In genomic region chr17:28842282-28843012, GRCh38 we compare ENCODE assay signal across 8 cellular contexts. TPM values are rescaled to one million over a fixed set of nuclear protein-coding genes. Genes with fewer than 3 reads are reported as not detected.
DNase-seq lines count a peak whose midpoint lies in the region; ATAC-seq and TF ChIP-seq lines count a peak whose summit lies in the region.

FAM222B (minus strand) TSS chr17:28842790; CDS start chr17:28766667, 76,123 bp downstream.

- H3K4me1 Mint-ChIP-seq in CD14-positive monocyte (peaks cover 17% of the 10 kb centered on the region), endodermal cell (peaks cover 8% of the 10 kb centered on the region)
- peaks cover 21% of the 10 kb centered on the region for H3K4me1 Mint-ChIP-seq in activated CD8-positive, alpha-beta memory T cell treated with anti-CD3 and anti-CD28 coated beads, Interleukin-2, amount 10 ng/mL, durations not matched to agents 7 days and 5 days

- H2AK5ac ChIP-seq in mesendoderm (ENCODE audit: low read length) = no peak within 1 kb of the TSS

- H3K27ac ChIP-seq in endodermal cell (ENCODE audit: low read depth, low read length) (peak within 1 kb of the TSS; percentile 29), mesendoderm (ENCODE audit: low read depth, low read length) (peak within 1 kb of the TSS; percentile 65)

- no peak for TF ChIP-seq CTCF in CD14-positive monocyte (IDR thresholded peaks at IDR 0.05)
- no peak for TF ChIP-seq CTCF in endodermal cell (conservative IDR thresholded peaks at IDR 0.05)

- no peaks in the 10 kb centered on the region for H3K27me3 Mint-ChIP-seq in CD14-positive monocyte (ENCODE audit: low read depth in 3 of 3)
- no peaks in the 10 kb centered on the region for H3K27me3 Mint-ChIP-seq in activated CD8-positive, alpha-beta memory T cell treated with anti-CD3 and anti-CD28 coated beads, Interleukin-2, amount 10 ng/mL, durations not matched to agents 7 days and 5 days
- H3K27me3 Mint-ChIP-seq in endodermal cell (ENCODE audit: insufficient read depth) = no peaks in the 10 kb centered on the region

- H3K9ac ChIP-seq in NT2/D1 (ENCODE audit: insufficient read length, low read depth) (peak within 1 kb of the TSS; percentile 94), endodermal cell (ENCODE audit: extremely low read depth, low read length, poor library complexity, severe bottlenecking) (peak within 1 kb of the TSS; percentile 52), mesendoderm (ENCODE audit: low read length) (peak within 1 kb of the TSS; percentile 95)

- H3K23ac ChIP-seq in mesendoderm (ENCODE audit: low read length) = no peak within 1 kb of the TSS

- peak within 1 kb of the TSS; percentile 93 for H3K4me3 ChIP-seq in NT2/D1 (ENCODE audit: insufficient read length, low read depth)
- peak within 1 kb of the TSS; percentile 88 for H3K4me3 ChIP-seq in endodermal cell (ENCODE audit: low read length)
- H3K4me3 ChIP-seq in mesendoderm (ENCODE audit: low read length) = peak within 1 kb of the TSS; percentile 93

- H3K9me3 ChIP-seq in NT2/D1 (ENCODE audit: insufficient read depth, low read length) (no peaks in the 10 kb centered on the region), endodermal cell (ENCODE audit: control insufficient read depth, low read length) (no peaks in the 10 kb centered on the region)

- H3K18ac ChIP-seq in mesendoderm (ENCODE audit: low read length) = peak within 1 kb of the TSS; percentile 39

- no peaks in the 10 kb centered on the region for H3K4me1 ChIP-seq in NT2/D1 (ENCODE audit: insufficient read depth, insufficient read length)
- no peaks in the 10 kb centered on the region for H3K4me1 ChIP-seq in endodermal cell (ENCODE audit: control insufficient read depth, insufficient read depth, low read length)
- peaks cover 2% of the 10 kb centered on the region for H3K4me1 ChIP-seq in mesendoderm (ENCODE audit: control insufficient read depth, low read depth, low read length)

- CTCF ChIA-PET in activated CD8-positive, alpha-beta memory T cell treated with anti-CD3 and anti-CD28 coated beads, Interleukin-2, amount 10 ng/mL, durations not matched to agents 7 days and 5 days (lab: Charles Lee) = interaction anchor here (0.6 to 5.4 kb wide), 21 partner anchors 11 to 282 kb away, joined by 3 to 37 read pairs (median 5); partner anchors contain the start of genes DHRS13, FLOT2, NEK8 and TLCD1

- H4K8ac ChIP-seq in mesendoderm (ENCODE audit: low read depth, low read length) = peak within 1 kb of the TSS; percentile 87

- H2BK120ac ChIP-seq in mesendoderm (ENCODE audit: low read depth, low read length) = no peak within 1 kb of the TSS

- H3K4me3 Mint-ChIP-seq in CD14-positive monocyte (peak within 1 kb of the TSS; percentile 91 to 100), endodermal cell (peak within 1 kb of the TSS; percentile 100)
- peak within 1 kb of the TSS; percentile 99 for H3K4me3 Mint-ChIP-seq in activated CD8-positive, alpha-beta memory T cell treated with anti-CD3 and anti-CD28 coated beads, Interleukin-2, amount 10 ng/mL, durations not matched to agents 7 days and 5 days

- H3K9me3 Mint-ChIP-seq in CD14-positive monocyte (peaks cover 0 to 2% (median 0%) of the 10 kb centered on the region in 7 donors), endodermal cell (peaks cover 2% of the 10 kb centered on the region)
- no peaks in the 10 kb centered on the region for H3K9me3 Mint-ChIP-seq in activated CD8-positive, alpha-beta memory T cell treated with anti-CD3 and anti-CD28 coated beads, Interleukin-2, amount 10 ng/mL, durations not matched to agents 7 days and 5 days (ENCODE audit: low read depth)

- DNase-seq in CD14-positive monocyte (ENCODE audit: low spot score) (peak; percentile 88), HT1080 (ENCODE audit: low read depth) (peak; percentile 77), NT2/D1 (ENCODE audit: low read depth, low spot score) (peak; percentile 59), endodermal cell (peak; percentile 98), mesendoderm (peak; percentile 94)
- DNase-seq in activated CD8-positive, alpha-beta memory T cell treated with anti-CD3 and anti-CD28 coated beads, Interleukin-2, amount 10 ng/mL, durations not matched to agents 7 days and 5 days = peak; percentile 90
- DNase-seq in stimulated activated CD8-positive, alpha-beta memory T cell treated with anti-CD3 and anti-CD28 coated beads, Interleukin-12 subunit alpha, Interleukin-12 subunit beta, amount 100 ng/mL, for 4 hours (ENCODE audit: low read depth) = peak; percentile 76

- H3K79me1 ChIP-seq in mesendoderm (ENCODE audit: low read length) = peaks cover 2% of the 10 kb centered on the region

- H3K36me3 Mint-ChIP-seq in CD14-positive monocyte (peaks cover 0 to 4% of the 10 kb centered on the region in 2 donors), endodermal cell (ENCODE audit: low read depth) (peaks cover 6% of the 10 kb centered on the region)
- H3K36me3 Mint-ChIP-seq in activated CD8-positive, alpha-beta memory T cell treated with anti-CD3 and anti-CD28 coated beads, Interleukin-2, amount 10 ng/mL, durations not matched to agents 7 days and 5 days = peaks cover 4% of the 10 kb centered on the region

- peak within 1 kb of the TSS; percentile 85 to 94 (median 90) for H3K27ac Mint-ChIP-seq in CD14-positive monocyte
- peak within 1 kb of the TSS; percentile 96 for H3K27ac Mint-ChIP-seq in activated CD8-positive, alpha-beta memory T cell treated with anti-CD3 and anti-CD28 coated beads, Interleukin-2, amount 10 ng/mL, durations not matched to agents 7 days and 5 days
- H3K27ac Mint-ChIP-seq in endodermal cell = peak within 1 kb of the TSS; percentile 97

- H3K79me2 ChIP-seq in mesendoderm (ENCODE audit: control insufficient read depth, insufficient read depth, low read length) = peaks cover 27% of the 10 kb centered on the region

- H3K27me3 ChIP-seq in NT2/D1 (ENCODE audit: insufficient read depth, insufficient read length) = no peaks in the 10 kb centered on the region
- no peaks in the 10 kb centered on the region for H3K27me3 ChIP-seq in endodermal cell (ENCODE audit: control insufficient read depth, insufficient read depth, low read length, poor library complexity, severe bottlenecking)
- H3K27me3 ChIP-seq in mesendoderm (ENCODE audit: insufficient read depth, low read length, poor library complexity) = no peaks in the 10 kb centered on the region

- ATAC-seq in GM19463 (IDR thresholded peaks at IDR 0.05; ENCODE audit: unreplicated experiment) = peak; percentile 87
- ATAC-seq in activated CD8-positive, alpha-beta memory T cell treated with anti-CD3 and anti-CD28 coated beads, Interleukin-2, amount 10 ng/mL, durations not matched to agents 7 days and 5 days = peak; percentile 100

- H3K36me3 ChIP-seq in NT2/D1 (ENCODE audit: insufficient read depth, insufficient read length, low read length) = peaks cover 7% of the 10 kb centered on the region
- H3K36me3 ChIP-seq in endodermal cell (ENCODE audit: control insufficient read depth, insufficient read depth, low read length) = peaks cover 4% of the 10 kb centered on the region
- H3K36me3 ChIP-seq in mesendoderm (ENCODE audit: control insufficient read depth, insufficient read depth, low read length) = no peaks in the 10 kb centered on the region

- no peak within 1 kb of the TSS for H3K4ac ChIP-seq in mesendoderm (ENCODE audit: low read depth, low read length)

- H2BK5ac ChIP-seq in mesendoderm (ENCODE audit: low read length) = peak within 1 kb of the TSS; percentile 49

- no peak within 1 kb of the TSS for H2BK15ac ChIP-seq in mesendoderm (replicated peaks; ENCODE audit: low read depth)

- H3K56ac ChIP-seq in mesendoderm (ENCODE audit: low read length) = peak within 1 kb of the TSS; percentile 99

- intact Hi-C loops in CD14-positive monocyte (cut with micrococcal nuclease) = no loop called here

- WGBS in endodermal cell (ENCODE audit: insufficient coverage in 1 of 2, insufficient read length in 1 of 2), 2 experiments = 0 to 1% methylated on average over 13 to 42 of the region's 44 CpGs
- WGBS in mesendoderm (ENCODE audit: extremely low coverage, insufficient coverage, low lambda C conversion rate) = no CpG with 5 or more reads among the region's 44 CpGs

- no peak within 1 kb of the TSS for H4K5ac ChIP-seq in mesendoderm (ENCODE audit: low read length)

- peak within 1 kb of the TSS; percentile 78 for H3K4me2 ChIP-seq in mesendoderm (ENCODE audit: low read length)

RNA-seq across cellular contexts. Expression of gene FAM222B, which starts in this region (rescaled TPM):
- 1 to 10 TPM; 1.5 to 1.9 TPM for polyA plus RNA-seq in CD14-positive monocyte
- total RNA-seq in HT1080 (2014; rRNA removed; shearing (Covaris generic)) = 4.4 and 11.9 TPM in 2 replicates
- polyA plus RNA-seq in HT1080 (2015; cell fraction: cytosol; rRNA removed) = 15.4 and 16.1 TPM in 2 replicates
- 6.5 and 10.9 TPM in 2 replicates for polyA plus RNA-seq in HT1080 (2015; cell fraction: nucleus; rRNA removed)
- 10 to 100 TPM; 14.5 to 19.6 TPM for total RNA-seq in activated CD8-positive, alpha-beta memory T cell treated with anti-CD3 and anti-CD28 coated beads, Interleukin-2, amount 10 ng/mL, durations not matched to agents 7 days and 5 days
- 10 to 100 TPM; 59.2 to 75.7 TPM for total RNA-seq in endodermal cell
- 43.2 TPM for polyA plus RNA-seq in endodermal cell (2013, experiment 1 of 2)
- 39.4 TPM for polyA plus RNA-seq in endodermal cell (2013, experiment 2 of 2)
- 63.3 TPM for polyA plus RNA-seq in mesendoderm (2013, experiment 1 of 2)
- 65.8 TPM for polyA plus RNA-seq in mesendoderm (2013, experiment 2 of 2)

Comparison
In these comparisons a context has a peak if more than half of its experiments do, and no peak if none do; other contexts are left out.
1. Peak in every context shown above with its lines: DNase-seq, ATAC-seq, H3K4me3 ChIP-seq and H3K27ac ChIP-seq.